In the genomic region with DNA sequence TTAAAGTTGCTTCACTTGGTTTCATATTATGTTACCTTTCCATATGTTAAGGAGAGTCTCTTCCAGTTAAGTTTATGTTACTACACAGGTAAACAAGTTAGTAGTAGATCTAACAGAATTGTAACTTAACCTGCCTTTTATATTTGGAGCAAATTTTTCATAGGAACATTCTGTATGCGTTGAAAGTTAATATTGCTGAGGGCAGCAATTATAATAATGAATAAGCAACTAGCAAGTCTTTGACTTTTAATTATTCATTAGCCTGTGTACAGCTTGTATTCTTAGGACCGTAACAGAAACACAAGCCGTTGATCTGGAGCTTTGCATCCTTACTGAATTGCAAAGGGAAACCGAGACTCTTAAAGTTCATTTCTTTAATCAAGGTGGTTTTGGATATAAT, we compare ENCODE assay signal across 24 cellular contexts. TPM values are rescaled to one million over a fixed set of nuclear protein-coding genes. Genes with fewer than 3 reads are reported as not detected.
DNase-seq lines count a peak whose midpoint lies in the region; ATAC-seq, FAIRE-seq and TF ChIP-seq lines count a peak whose summit lies in the region.
"Had no signal": no experiment of that assay in that cellular context is flagged by ENCODE, and none has a peak within 500 bp of the region (broad histone marks: within the 10 kb centered on the region; RNA-seq: fewer than 3 reads in every experiment).

No MANE protein-coding gene starts in this region.

- H3K36me3 ChIP-seq in HepG2 (replicated peaks in 1 of 2; ENCODE audit: control insufficient read depth in 1 of 2, insufficient read depth in 2 of 2, low read length in 2 of 2): peaks cover 4 to 66% of the 10 kb centered on the region in 2 experiments; a peak in 4 of 5 replicates
- H3K36me3 ChIP-seq in right lobe of liver: peaks cover 0 to 84% (median 33%) of the 10 kb centered on the region in 4 donors
- H3K36me3 ChIP-seq in endodermal cell (ENCODE audit: control insufficient read depth, insufficient read depth, low read length): peaks cover 78% of the 10 kb centered on the region

- TF ChIP-seq RAD21 in HepG2 (CRISPR knock-in tag; IDR thresholded peaks at IDR 0.05): no peak

- BruUV-seq in HepG2 (replicated peaks; lab: Mats Ljungman, UMichigan): no TSS peak

- no peaks in the 10 kb centered on the region for H3K27me3 Mint-ChIP-seq in activated T-cell treated with anti-CD3 and anti-CD28 coated beads, Interleukin-2, amount 50 U/mL, for 72 hours (ENCODE audit: low read depth)
- H3K27me3 Mint-ChIP-seq in activated T-cell treated with anti-CD3 and anti-CD28 coated beads, Interleukin-2, amount 50 U/mL, for 24 hours: no peaks in the 10 kb centered on the region
- H3K27me3 Mint-ChIP-seq in T-helper 17 cell (no peaks in the 10 kb centered on the region), endodermal cell (ENCODE audit: insufficient read depth) (no peaks in the 10 kb centered on the region)
- H3K27me3 Mint-ChIP-seq: CD4-positive, alpha-beta memory T cell had no signal

- H2AFZ ChIP-seq in HepG2 (ENCODE audit: low read length): no peak overlapping the region

- H3K4me1 ChIP-seq in HepG2 (ENCODE audit: insufficient read depth, low read length) (no peaks in the 10 kb centered on the region), right lobe of liver (no peaks in the 10 kb centered on the region), endodermal cell (ENCODE audit: control insufficient read depth, insufficient read depth, low read length) (no peaks in the 10 kb centered on the region)
- H3K4me1 ChIP-seq: BE2C, Caco-2, HAP-1 had no signal

- no peak overlapping the region for H3K4me2 ChIP-seq in HepG2 (ENCODE audit: low read depth, low read length)
- H3K4me2 ChIP-seq: BLaER1 treated with 17β-estradiol and CSF1 and Interleukin-3, amounts not matched to agents 10 nM and 100 nM had no signal

- no peaks in the 10 kb centered on the region for H4K20me1 ChIP-seq in HepG2 (ENCODE audit: insufficient read depth, low read length)

- TF ChIP-seq CTCF in HepG2 (CRISPR knock-in tag; IDR thresholded peaks at IDR 0.05) (no peak), right lobe of liver (IDR thresholded peaks at IDR 0.05) (no peak), endodermal cell (conservative IDR thresholded peaks at IDR 0.05) (no peak)

- intact Hi-C loops in HepG2 (cut with micrococcal nuclease; ENCODE audit: unreplicated experiment) (no loop called here), right lobe of liver (cut with DNase I) (no loop called here)

- H3K4me3 ChIP-seq in HepG2 (replicated peaks in 1 of 3; ENCODE audit: insufficient read depth in 1 of 3, low read depth in 2 of 3, low read length in 3 of 3): no peak overlapping the region
- no peak overlapping the region for H3K4me3 ChIP-seq in right lobe of liver
- no peak overlapping the region for H3K4me3 ChIP-seq in endodermal cell (ENCODE audit: low read length)
- H3K4me3 ChIP-seq: BLaER1 treated with 17β-estradiol and CSF1 and Interleukin-3, amounts not matched to agents 10 nM and 100 nM; GM12878; HAP-1 had no signal

- H3K27me3 ChIP-seq in HepG2 (ENCODE audit: control insufficient read depth in 1 of 2, insufficient read depth in 2 of 2, low read length in 2 of 2): no peaks in the 10 kb centered on the region
- H3K27me3 ChIP-seq in right lobe of liver: no peaks in the 10 kb centered on the region
- no peaks in the 10 kb centered on the region for H3K27me3 ChIP-seq in endodermal cell (ENCODE audit: control insufficient read depth, insufficient read depth, low read length, poor library complexity, severe bottlenecking)
- H3K27me3 ChIP-seq: BE2C; BLaER1 treated with 17β-estradiol and CSF1 and Interleukin-3, amounts not matched to agents 10 nM and 100 nM had no signal

- H3K4me3 Mint-ChIP-seq in activated T-cell treated with anti-CD3 and anti-CD28 coated beads, Interleukin-2, amount 50 U/mL, for 72 hours: no peak overlapping the region
- no peak overlapping the region for H3K4me3 Mint-ChIP-seq in activated T-cell treated with anti-CD3 and anti-CD28 coated beads, Interleukin-2, amount 50 U/mL, for 24 hours
- H3K4me3 Mint-ChIP-seq in T-helper 17 cell: no peak overlapping the region
- H3K4me3 Mint-ChIP-seq in endodermal cell: no peak overlapping the region
- H3K4me3 Mint-ChIP-seq: CD14-positive monocyte; CD4-positive, alpha-beta memory T cell; HFFc6 had no signal

- DNase-seq in activated T-cell treated with anti-CD3 and anti-CD28 coated beads, Interleukin-2, amount 50 U/mL, for 72 hours: no peak
- no peak for DNase-seq in activated T-cell treated with anti-CD3 and anti-CD28 coated beads, Interleukin-2, amount 50 U/mL, for 24 hours
- DNase-seq in HepG2 (ENCODE audit: low spot score) (no peak), right lobe of liver (no peak), T-helper 17 cell (no peak), endodermal cell (no peak), COLO668 (lab: John Stamatoyannopoulos, UW; ENCODE audit: unreplicated experiment) (no peak)
- DNase-seq: ACHN; AML-193; BE2C; Caco-2; CD4-positive, alpha-beta memory T cell; DMS153; DND-41; GDM1; GOT3; HFFc6 had no signal

- CTCF ChIA-PET in HepG2 (lab: Yijun Ruan, JAX; ENCODE audit: low intra/inter-chr PET ratio, low total read pairs): no interaction called here

- peaks cover 3 to 27% of the 10 kb centered on the region in 2 donors for H3K36me3 Mint-ChIP-seq in activated T-cell treated with anti-CD3 and anti-CD28 coated beads, Interleukin-2, amount 50 U/mL, for 72 hours (ENCODE audit: insufficient read depth in 2 of 2)
- peaks cover 92% of the 10 kb centered on the region for H3K36me3 Mint-ChIP-seq in activated T-cell treated with anti-CD3 and anti-CD28 coated beads, Interleukin-2, amount 50 U/mL, for 24 hours (ENCODE audit: low read depth)
- H3K36me3 Mint-ChIP-seq in T-helper 17 cell (ENCODE audit: low read depth) (peaks cover 10% of the 10 kb centered on the region), endodermal cell (ENCODE audit: low read depth) (peaks cover 65% of the 10 kb centered on the region)

- peak overlapping the region; percentile 70 for H3K27ac Mint-ChIP-seq in activated T-cell treated with anti-CD3 and anti-CD28 coated beads, Interleukin-2, amount 50 U/mL, for 72 hours
- no peak overlapping the region for H3K27ac Mint-ChIP-seq in activated T-cell treated with anti-CD3 and anti-CD28 coated beads, Interleukin-2, amount 50 U/mL, for 24 hours
- peak overlapping the region; percentile 9 for H3K27ac Mint-ChIP-seq in T-helper 17 cell
- peak overlapping the region; percentile 41 for H3K27ac Mint-ChIP-seq in endodermal cell
- H3K27ac Mint-ChIP-seq: CD14-positive monocyte, HFFc6 had no signal

- FAIRE-seq in HepG2 (lab: Jason Lieb, UNC): no peak
- FAIRE-seq: GM12878, H54 had no signal

- ATAC-seq in activated T-cell treated with anti-CD3 and anti-CD28 coated beads, Interleukin-2, amount 50 U/mL, for 72 hours (replicated peaks in 1 of 2): no peak
- ATAC-seq in HepG2 (no peak), right lobe of liver (no peak), T-helper 17 cell (no peak), GM18519 (IDR thresholded peaks at IDR 0.05; ENCODE audit: low FRiP score, unreplicated experiment) (no peak)
- ATAC-seq: GM12878 had no signal

- 96% methylated on average over 4 of the region's 4 CpGs for WGBS in HepG2 (ENCODE audit: low lambda C conversion rate)
- 95% methylated on average over 4 of the region's 4 CpGs for WGBS in right lobe of liver (ENCODE audit: insufficient coverage, low coverage, low lambda C conversion rate, missing lambda C conversion rate)
- 94 to 100% methylated on average over 3 to 4 of the region's 4 CpGs for WGBS in endodermal cell (ENCODE audit: insufficient coverage in 1 of 2, insufficient read length in 1 of 2), 2 experiments

- H3K9ac ChIP-seq in HepG2 (ENCODE audit: insufficient read depth, low read depth, low read length) (no peak overlapping the region), endodermal cell (ENCODE audit: extremely low read depth, low read length, poor library complexity, severe bottlenecking) (no peak overlapping the region)

- POLR2A ChIA-PET in HepG2 (lab: Yijun Ruan, JAX): interaction anchor here (2.2 kb wide), 1 partner anchor 11 kb away, joined by 13 read pairs; the partner anchor contains the start of gene SUGT1

- in situ Hi-C loops in HepG2 (cut with HindIII; ENCODE audit: extremely low pct_ligation_motif_present, low pct_unique_long_range_greater_than_20kb): no loop called here

- TF ChIP-seq EP300 in HepG2 (IDR thresholded peaks at IDR 0.05; ENCODE audit: low read depth in 2 of 2, low read length in 2 of 2): no peak
- no peak for TF ChIP-seq EP300 in HepG2 (CRISPR knock-in tag; IDR thresholded peaks at IDR 0.05; ENCODE audit: borderline replicate concordance)

- no peaks in the 10 kb centered on the region for H3K9me3 Mint-ChIP-seq in activated T-cell treated with anti-CD3 and anti-CD28 coated beads, Interleukin-2, amount 50 U/mL, for 72 hours
- H3K9me3 Mint-ChIP-seq in activated T-cell treated with anti-CD3 and anti-CD28 coated beads, Interleukin-2, amount 50 U/mL, for 24 hours: no peaks in the 10 kb centered on the region
- H3K9me3 Mint-ChIP-seq in endodermal cell: no peaks in the 10 kb centered on the region
- H3K9me3 Mint-ChIP-seq: CD14-positive monocyte; CD4-positive, alpha-beta memory T cell; HFFc6 had no signal

- H3K4me1 Mint-ChIP-seq in activated T-cell treated with anti-CD3 and anti-CD28 coated beads, Interleukin-2, amount 50 U/mL, for 72 hours (ENCODE audit: low read depth): peaks cover 28% of the 10 kb centered on the region
- H3K4me1 Mint-ChIP-seq in activated T-cell treated with anti-CD3 and anti-CD28 coated beads, Interleukin-2, amount 50 U/mL, for 24 hours (ENCODE audit: low read depth): peaks cover 17% of the 10 kb centered on the region
- H3K4me1 Mint-ChIP-seq in T-helper 17 cell (peaks cover 5% of the 10 kb centered on the region), endodermal cell (no peaks in the 10 kb centered on the region)
- H3K4me1 Mint-ChIP-seq: CD14-positive monocyte had no signal

- no peak overlapping the region for H3K27ac ChIP-seq in HepG2 (ENCODE audit: extremely low read length, insufficient read depth, low read length)
- H3K27ac ChIP-seq in right lobe of liver: no peak overlapping the region
- no peak overlapping the region for H3K27ac ChIP-seq in endodermal cell (ENCODE audit: low read depth, low read length)
- H3K27ac ChIP-seq: 22Rv1; BLaER1 treated with 17β-estradiol and CSF1 and Interleukin-3, amounts not matched to agents 10 nM and 100 nM had no signal

- TF ChIP-seq POLR2A in HepG2 (IDR thresholded peaks at IDR 0.05; ENCODE audit: insufficient read depth in 1 of 2, low read depth in 2 of 2, low read length in 2 of 2): no peak
- TF ChIP-seq POLR2A in right lobe of liver (IDR thresholded peaks at IDR 0.05): no peak

- no peaks in the 10 kb centered on the region for H3K79me2 ChIP-seq in HepG2 (ENCODE audit: insufficient read depth, low read length)

- H3K9me3 ChIP-seq in HepG2 (ENCODE audit: low read length): no peaks in the 10 kb centered on the region
- H3K9me3 ChIP-seq in right lobe of liver: no peaks in the 10 kb centered on the region
- no peaks in the 10 kb centered on the region for H3K9me3 ChIP-seq in T-helper 17 cell (ENCODE audit: control insufficient read depth, low read length, poor library complexity, severe bottlenecking)
- H3K9me3 ChIP-seq in endodermal cell (ENCODE audit: control insufficient read depth, low read length): no peaks in the 10 kb centered on the region
- H3K9me3 ChIP-seq: BE2C; BLaER1 treated with 17β-estradiol and CSF1 and Interleukin-3, amounts not matched to agents 10 nM and 100 nM; Caco-2; HAP-1 had no signal

RNA-seq across cellular contexts. Expression of gene SUGT1, which starts 11.6 kb away (rescaled TPM):
- total RNA-seq in activated T-cell treated with anti-CD3 and anti-CD28 coated beads, Interleukin-2, amount 50 U/mL, for 72 hours: 10 to 100 TPM; 47.9 to 51.0 TPM
- 71.2 and 113 TPM in 2 replicates for total RNA-seq in HepG2 (2016; rRNA removed; fragmentation: Illumina TruSeq; extraction: Trizol)
- total RNA-seq in HepG2 (2016; cell fraction: cytosol; rRNA removed; fragmentation: Illumina TruSeq; extraction: Trizol; ENCODE audit: low read depth): 29.1 and 29.3 TPM in 2 replicates
- 71.6 and 119 TPM in 2 replicates for total RNA-seq in HepG2 (2016; cell fraction: insoluble cytoplasmic fraction; rRNA removed; fragmentation: Illumina TruSeq; extraction: Trizol)
- 37.8 and 38.6 TPM in 2 replicates for total RNA-seq in HepG2 (2016; cell fraction: membrane; rRNA removed; fragmentation: Illumina TruSeq; extraction: Trizol)
- 38.3 and 46.1 TPM in 2 replicates for total RNA-seq in HepG2 (2016; cell fraction: nucleus; rRNA removed; fragmentation: Illumina TruSeq; extraction: Trizol)
- 17.4 and 23.1 TPM in 2 replicates for polyA plus RNA-seq in HepG2 (2011; rRNA removed)
- polyA plus RNA-seq in HepG2 (2011; cell fraction: cytosol; rRNA removed): 14.0 and 15.7 TPM in 2 replicates
- 8.9 and 11.4 TPM in 2 replicates for polyA plus RNA-seq in HepG2 (2011; cell fraction: nucleus; rRNA removed)
- polyA plus RNA-seq in HepG2 (2012): 38.9 and 47.7 TPM in 2 replicates
- 34.3 and 35.9 TPM in 2 replicates for polyA plus RNA-seq in HepG2 (2016; cell fraction: cytosol; fragmentation: Illumina TruSeq; extraction: Trizol; ENCODE audit: low read depth)
- 114 and 117 TPM in 2 replicates for polyA plus RNA-seq in HepG2 (2016; cell fraction: insoluble cytoplasmic fraction; fragmentation: Illumina TruSeq; extraction: Trizol; ENCODE audit: low read depth)
- polyA plus RNA-seq in HepG2 (2016; cell fraction: membrane; fragmentation: Illumina TruSeq; extraction: Trizol; ENCODE audit: low read depth): 33.9 and 34.2 TPM in 2 replicates
- 45.9 and 47.6 TPM in 2 replicates for polyA plus RNA-seq in HepG2 (2016; cell fraction: nucleus; fragmentation: Illumina TruSeq; extraction: Trizol; ENCODE audit: insufficient read depth, low read depth)
- 15.3 and 25.1 TPM in 2 replicates for polyA minus RNA-seq in HepG2 (2011; rRNA and poly(A)+ RNA removed; ENCODE audit: low replicate concordance)
- 11.3 and 12.1 TPM in 2 replicates for polyA minus RNA-seq in HepG2 (2011; cell fraction: cytosol; rRNA and poly(A)+ RNA removed)
- polyA minus RNA-seq in HepG2 (2011; cell fraction: nucleus; rRNA and poly(A)+ RNA removed): 40.0 and 48.8 TPM in 2 replicates
- total RNA-seq in right lobe of liver: 10 to 100 TPM; 15.4 to 29.3 (median 23.9) TPM
- 10 to 100 TPM; 23.7 to 27.4 TPM for total RNA-seq in T-helper 17 cell
- total RNA-seq in endodermal cell: 10 to 100 TPM; 73.3 to 85.8 TPM
- polyA plus RNA-seq in endodermal cell (2013, experiment 1 of 2): 61.4 TPM
- polyA plus RNA-seq in endodermal cell (2013, experiment 2 of 2): 56.8 TPM

RNA-seq across cellular contexts. Expression of gene HNRNPA1L2, which starts 22.0 kb away (rescaled TPM):
- total RNA-seq in activated T-cell treated with anti-CD3 and anti-CD28 coated beads, Interleukin-2, amount 50 U/mL, for 72 hours: 10 to 100 TPM; 12.3 TPM
- total RNA-seq in HepG2 (2016; rRNA removed; fragmentation: Illumina TruSeq; extraction: Trizol) (7.1 and 7.7 TPM in 2 replicates), right lobe of liver (1 to 10 TPM in 5 of 6 experiments, under 1 TPM in 1; 0.31 to 1.9 (median 1.2) TPM), T-helper 17 cell (10 to 100 TPM; 11.6 to 14.2 TPM), endodermal cell (1 to 10 TPM; 8.0 to 9.3 TPM)
- total RNA-seq in HepG2 (2016; cell fraction: cytosol; rRNA removed; fragmentation: Illumina TruSeq; extraction: Trizol; ENCODE audit: low read depth): 1.3 and 1.4 TPM in 2 replicates
- 7.2 and 7.8 TPM in 2 replicates for total RNA-seq in HepG2 (2016; cell fraction: insoluble cytoplasmic fraction; rRNA removed; fragmentation: Illumina TruSeq; extraction: Trizol)
- 4.5 TPM in 2 replicates for total RNA-seq in HepG2 (2016; cell fraction: membrane; rRNA removed; fragmentation: Illumina TruSeq; extraction: Trizol)
- total RNA-seq in HepG2 (2016; cell fraction: nucleus; rRNA removed; fragmentation: Illumina TruSeq; extraction: Trizol): 6.4 and 6.6 TPM in 2 replicates
- polyA plus RNA-seq in HepG2 (2011; rRNA removed): 3.1 and 3.6 TPM in 2 replicates
- 2.0 and 3.9 TPM in 2 replicates for polyA plus RNA-seq in HepG2 (2011; cell fraction: cytosol; rRNA removed)
- polyA plus RNA-seq in HepG2 (2011; cell fraction: nucleus; rRNA removed): 3.2 and 5.4 TPM in 2 replicates
- polyA plus RNA-seq in HepG2 (2012): 10.3 and 11.8 TPM in 2 replicates
- 1.7 and 2.8 TPM in 2 replicates for polyA plus RNA-seq in HepG2 (2016; cell fraction: cytosol; fragmentation: Illumina TruSeq; extraction: Trizol; ENCODE audit: low read depth)
- 13.5 and 15.9 TPM in 2 replicates for polyA plus RNA-seq in HepG2 (2016; cell fraction: insoluble cytoplasmic fraction; fragmentation: Illumina TruSeq; extraction: Trizol; ENCODE audit: low read depth)
- 5.0 and 6.1 TPM in 2 replicates for polyA plus RNA-seq in HepG2 (2016; cell fraction: membrane; fragmentation: Illumina TruSeq; extraction: Trizol; ENCODE audit: low read depth)
- polyA plus RNA-seq in HepG2 (2016; cell fraction: nucleus; fragmentation: Illumina TruSeq; extraction: Trizol; ENCODE audit: insufficient read depth, low read depth): 17.9 and 18.5 TPM in 2 replicates
- polyA minus RNA-seq in HepG2 (2011; rRNA and poly(A)+ RNA removed; ENCODE audit: low replicate concordance): 0.30 and 1.6 TPM in 2 replicates
- 0.69 TPM in 1 of 2 replicates, not detected in the other for polyA minus RNA-seq in HepG2 (2011; cell fraction: cytosol; rRNA and poly(A)+ RNA removed)
- 8.0 and 11.7 TPM in 2 replicates for polyA minus RNA-seq in HepG2 (2011; cell fraction: nucleus; rRNA and poly(A)+ RNA removed)
- polyA plus RNA-seq in endodermal cell (2013, experiment 1 of 2): 14.0 TPM
- polyA plus RNA-seq in endodermal cell (2013, experiment 2 of 2): 11.4 TPM
